ENCODE assay signal across 29 cellular contexts in the genomic region with DNA sequence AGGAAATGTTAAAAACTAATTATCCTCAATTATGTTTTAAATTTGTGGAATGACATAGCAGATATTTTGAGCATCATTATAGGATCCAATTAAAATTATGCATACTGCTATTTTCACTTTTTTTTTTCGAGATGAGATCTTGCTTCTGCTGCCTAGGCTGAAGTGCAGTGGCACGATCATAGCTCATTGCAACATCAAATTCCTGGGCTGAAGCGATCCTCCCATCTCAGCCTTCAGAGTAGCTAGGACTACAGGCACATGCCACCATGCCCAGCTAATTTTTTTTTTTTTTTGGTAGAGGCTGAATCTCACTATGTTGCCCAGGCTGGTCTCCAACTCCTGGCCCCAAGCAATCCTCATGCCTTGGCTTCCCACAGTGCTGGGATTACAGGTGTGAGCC. TPM values are rescaled to one million over a fixed set of nuclear protein-coding genes. Genes with fewer than 3 reads are reported as not detected.
DNase-seq lines count a peak whose midpoint lies in the region; ATAC-seq and TF ChIP-seq lines count a peak whose summit lies in the region.
"Had no signal": no experiment of that assay in that cellular context is flagged by ENCODE, and none has a peak within 500 bp of the region (broad histone marks: within the 10 kb centered on the region; RNA-seq: fewer than 3 reads in every experiment).

No MANE protein-coding gene starts in this region.

- H3K4me3 ChIP-seq in choroid plexus epithelial cell (ENCODE audit: low read depth, low read length) (no peak overlapping the region), fibroblast of the aortic adventitia (ENCODE audit: low read depth, low read length) (no peak overlapping the region), trophoblast cell (ENCODE audit: low read depth, low read length) (no peak overlapping the region), aorta (ENCODE audit: low read length in 2 of 2) (no peak overlapping the region), right cardiac atrium (ENCODE audit: low read length) (no peak overlapping the region)
- H3K4me3 ChIP-seq: BLaER1 treated with 17β-estradiol and CSF1 and Interleukin-3, amounts not matched to agents 10 nM and 100 nM; GM12878; K562; PC-9; SK-N-MC had no signal

- intact Hi-C loops in aorta (cut with DNase I) (no loop called here), right cardiac atrium (cut with DNase I) (no loop called here)

- no CpG with 5 or more reads among the region's 3 CpGs for WGBS in trophoblast cell (ENCODE audit: extremely low coverage, insufficient coverage, insufficient read length)
- 88 to 92% methylated on average over 3 of the region's 3 CpGs for WGBS in aorta, 2 donors
- WGBS in right cardiac atrium = 92% methylated on average over 3 of the region's 3 CpGs

- no peak overlapping the region for H2BK120ac ChIP-seq in trophoblast cell (ENCODE audit: insufficient read depth, low read length, poor library complexity)

- no peaks in the 10 kb centered on the region for H3K4me1 ChIP-seq in trophoblast cell (ENCODE audit: control insufficient read depth in 1 of 2, insufficient read depth in 2 of 2, low read length in 2 of 2)
- H3K4me1 ChIP-seq in aorta (ENCODE audit: control insufficient read depth in 1 of 2, insufficient read depth in 2 of 2, low read length in 2 of 2) = no peaks in the 10 kb centered on the region
- H3K4me1 ChIP-seq in right cardiac atrium (ENCODE audit: control insufficient read depth, insufficient read depth, low read length) = no peaks in the 10 kb centered on the region
- H3K4me1 ChIP-seq: BLaER1 treated with 17β-estradiol and CSF1 and Interleukin-3, amounts not matched to agents 10 nM and 100 nM; Caco-2 had no signal

- H4K91ac ChIP-seq in trophoblast cell (ENCODE audit: low read depth, low read length) = no peak overlapping the region

- no peak overlapping the region for H2BK12ac ChIP-seq in trophoblast cell (ENCODE audit: low read length)

- no peak overlapping the region for H3K4ac ChIP-seq in trophoblast cell (ENCODE audit: low read depth, low read length)

- no peak overlapping the region for H3K23ac ChIP-seq in trophoblast cell (ENCODE audit: low read length)

- H3K9ac ChIP-seq in trophoblast cell (ENCODE audit: low read length) = no peak overlapping the region
- H3K9ac ChIP-seq: BLaER1 treated with 17β-estradiol and CSF1 and Interleukin-3, amounts not matched to agents 10 nM and 100 nM had no signal

- no peak overlapping the region for H2AK5ac ChIP-seq in trophoblast cell (ENCODE audit: low read length)

- H3K27ac ChIP-seq in trophoblast cell (ENCODE audit: low read depth, low read length) (no peak overlapping the region), aorta (ENCODE audit: low read depth in 1 of 2, low read length in 2 of 2) (no peak overlapping the region), right cardiac atrium (ENCODE audit: low read length) (no peak overlapping the region)
- H3K27ac ChIP-seq: BLaER1 treated with 17β-estradiol and CSF1 and Interleukin-3, amounts not matched to agents 10 nM and 100 nM; PC-9; RWPE1; SK-N-MC had no signal

- H3K36me3 ChIP-seq in trophoblast cell (ENCODE audit: control insufficient read depth in 1 of 2, insufficient read depth in 2 of 2, low read length in 2 of 2) (no peaks in the 10 kb centered on the region), aorta (ENCODE audit: control insufficient read depth in 1 of 2, insufficient read depth in 2 of 2, low read length in 1 of 2) (no peaks in the 10 kb centered on the region)
- H3K36me3 ChIP-seq: BLaER1 treated with 17β-estradiol and CSF1 and Interleukin-3, amounts not matched to agents 10 nM and 100 nM had no signal

- no peak overlapping the region for H2AFZ ChIP-seq in trophoblast cell (ENCODE audit: insufficient read depth, low read length, poor library complexity)
- H2AFZ ChIP-seq: PC-9 had no signal

- no peaks in the 10 kb centered on the region for H3K9me3 ChIP-seq in trophoblast cell (ENCODE audit: insufficient read depth, low read depth, low read length)
- H3K9me3 ChIP-seq in aorta (ENCODE audit: control insufficient read depth, low read length) = no peaks in the 10 kb centered on the region
- no peaks in the 10 kb centered on the region for H3K9me3 ChIP-seq in right cardiac atrium (ENCODE audit: control insufficient read depth, low read length)
- H3K9me3 ChIP-seq: BLaER1 treated with 17β-estradiol and CSF1 and Interleukin-3, amounts not matched to agents 10 nM and 100 nM; Caco-2 had no signal

- H3K79me1 ChIP-seq in trophoblast cell (ENCODE audit: low read length) = no peaks in the 10 kb centered on the region

- H3K14ac ChIP-seq in trophoblast cell (ENCODE audit: low read length) = no peak overlapping the region

- peak; percentile 60 for DNase-seq in NCI-H226
- peak; percentile 23 for DNase-seq in choroid plexus epithelial cell (ENCODE audit: low read depth)
- peak; percentile 53 for DNase-seq in fibroblast of the aortic adventitia (ENCODE audit: low read depth)
- peak; percentile 26 to 61 for DNase-seq in trophoblast cell
- no peak for DNase-seq in activated CD4-positive, alpha-beta T cell treated with anti-CD3 and anti-CD28 coated beads for 4 hours
- no peak for DNase-seq in aorta
- DNase-seq in right cardiac atrium = no peak
- DNase-seq: Caco-2; CD4-positive, alpha-beta memory T cell; DMS 273 treated with DMSO at 0.1 percent for 48 hours; DMS79 treated with DMSO at 0.1 percent for 48 hours; GOT3; HCEC 1CT; MM.1S; NCI-H1048; NCI-H1436; NCI-H187 treated with DMSO at 0.1 percent for 48 hours; NCI-H2227 treated with DMSO at 0.1 percent for 48 hours; NCI-H510A treated with DMSO at 0.1 percent for 48 hours; NCI-H748 treated with DMSO at 0.1 percent for 48 hours; PC-9; SHP77 treated with DMSO at 0.1 percent for 48 hours had no signal

- TF ChIP-seq CTCF in choroid plexus epithelial cell (conservative IDR thresholded peaks at IDR 0.05; ENCODE audit: low read depth, low read length) (no peak), fibroblast of the aortic adventitia (IDR thresholded peaks at IDR 0.05; ENCODE audit: insufficient read depth, low read length) (no peak)

- H3K4me2 ChIP-seq in trophoblast cell (ENCODE audit: low read length) = no peak overlapping the region
- H3K4me2 ChIP-seq: BLaER1 treated with 17β-estradiol and CSF1 and Interleukin-3, amounts not matched to agents 10 nM and 100 nM; PC-9 had no signal

- H3K79me2 ChIP-seq in trophoblast cell (ENCODE audit: control insufficient read depth, insufficient read depth, low read length, poor library complexity) = no peaks in the 10 kb centered on the region

- ATAC-seq in HG02798 (IDR thresholded peaks at IDR 0.05; ENCODE audit: poor library complexity, unreplicated experiment) (no peak), aorta (ENCODE audit: low FRiP score) (no peak), right cardiac atrium (no peak)
- ATAC-seq: GM12878, K562 had no signal

- H4K12ac ChIP-seq in trophoblast cell (ENCODE audit: low read depth, low read length) = no peak overlapping the region

- no peak overlapping the region for H3K18ac ChIP-seq in trophoblast cell (ENCODE audit: low read length)

- no peak overlapping the region for H4K8ac ChIP-seq in trophoblast cell (ENCODE audit: low read depth, low read length)

- H3K27me3 ChIP-seq in trophoblast cell (ENCODE audit: insufficient read depth, low read length) (no peaks in the 10 kb centered on the region), aorta (ENCODE audit: control insufficient read depth in 1 of 2, insufficient read depth in 2 of 2, low read length in 1 of 2) (no peaks in the 10 kb centered on the region), right cardiac atrium (ENCODE audit: control insufficient read depth, insufficient read depth) (no peaks in the 10 kb centered on the region)
- H3K27me3 ChIP-seq: BLaER1 treated with 17β-estradiol and CSF1 and Interleukin-3, amounts not matched to agents 10 nM and 100 nM had no signal

- no peak overlapping the region for H2BK5ac ChIP-seq in trophoblast cell (ENCODE audit: low read depth, low read length, poor library complexity)

RNA-seq across cellular contexts. Expression of a gene that starts 11.3 kb away (rescaled TPM):
- total RNA-seq in fibroblast of the aortic adventitia (ENCODE audit: low replicate concordance) = 0.41 and 3.8 TPM in 2 replicates
- polyA plus RNA-seq in trophoblast cell (2013) = 0.03 and 0.04 TPM in 2 replicates
- total RNA-seq in aorta = 1 to 10 TPM in 1 of 2 donors, under 1 TPM in 1; 0.16 to 1.4 TPM
- polyA plus RNA-seq in aorta = under 1 TPM in 1 of 2 donors, not detected in 1; 0.25 TPM
- total RNA-seq in right cardiac atrium = 1 to 10 TPM in 2 of 4 donors, under 1 TPM in 2; 0.71 to 1.8 (median 1.1) TPM
- polyA plus RNA-seq in right cardiac atrium = 0.57 TPM
- total RNA-seq: Caco-2; CD4-positive, alpha-beta memory T cell; GM12878; K562; LHCN-M2; PC-9 had no signal
- polyA plus RNA-seq: CD4-positive, alpha-beta memory T cell; GM12878 had no signal

RNA-seq across cellular contexts. Expression of a gene that starts 42.9 kb away (rescaled TPM):
- total RNA-seq in fibroblast of the aortic adventitia (ENCODE audit: low replicate concordance) (7.5 and 14.7 TPM in 2 replicates), aorta (10 to 100 TPM in 1 of 2 donors, 1 to 10 TPM in 1; 9.2 to 10.5 TPM), right cardiac atrium (10 to 100 TPM; 12.1 to 21.2 (median 14.3) TPM)
- 11.5 and 11.9 TPM in 2 replicates for polyA plus RNA-seq in trophoblast cell (2013)
- polyA plus RNA-seq in aorta (10 to 100 TPM in 1 of 2 donors, 1 to 10 TPM in 1; 7.8 to 12.8 TPM), right cardiac atrium (19.3 TPM)

Comparison
In these comparisons a context has a peak if more than half of its experiments do, and no peak if none do; other contexts are left out.
1. DNase-seq: peak in NCI-H226 (single experiment), choroid plexus epithelial cell (single experiment), fibroblast of the aortic adventitia (single experiment) and trophoblast cell (2 of 2); none in activated CD4-positive, alpha-beta T cell treated with anti-CD3 and anti-CD28 coated beads for 4 hours (0 of 2), aorta (0 of 2) and right cardiac atrium (0 of 3).